In genomic region chr13:78826936-78827335, GRCh38 we compare ENCODE assay signal across 22 cellular contexts.
"Had no signal": no experiment of that assay in that cellular context is flagged by ENCODE, and none has a peak within 500 bp of the region (broad histone marks: within the 10 kb centered on the region; RNA-seq: fewer than 3 reads in every experiment).

No MANE protein-coding gene starts in this region.

- H3K4me3 ChIP-seq: colonic mucosa had no signal

- H3K4me1 ChIP-seq: colonic mucosa had no signal

- H3K9me3 ChIP-seq: colonic mucosa had no signal

- H3K27ac ChIP-seq: brain microvascular endothelial cell, colonic mucosa, VCaP had no signal

- H3K36me3 ChIP-seq: brain microvascular endothelial cell, colonic mucosa had no signal

- DNase-seq: activated CD4-positive, alpha-beta memory T cell treated with anti-CD3 and anti-CD28 coated beads, Interleukin-2, amount 10 ng/mL, durations not matched to agents 7 days and 5 days; activated CD4-positive, alpha-beta T cell treated with anti-CD3 and anti-CD28 coated beads for 1 hour; activated CD4-positive, alpha-beta T cell treated with anti-CD3 and anti-CD28 coated beads for 4 hours; activated CD4-positive, alpha-beta T cell treated with anti-CD3 and anti-CD28 coated beads, Interleukin-2, amount 10 ng/mL, durations not matched to agents 7 days and 5 days; activated CD4-positive, alpha-beta T cell treated with anti-CD3 and anti-CD28 coated beads, Interleukin-2, amount 50 U/mL, for 4 hours; activated CD8-positive, alpha-beta memory T cell treated with anti-CD3 and anti-CD28 coated beads, Interleukin-2, amount 50 U/mL, for 48 hours; activated gamma-delta T cell treated with Interleukin-2 at 50 U/mL for 16 hours; activated naive CD4-positive, alpha-beta T cell treated with anti-CD3 and anti-CD28 coated beads, Interleukin-2, amount 50 U/mL, for 16 hours; activated naive CD4-positive, alpha-beta T cell treated with Interleukin-2 at 50 U/mL for 16 hours; activated T-cell treated with anti-CD3 and anti-CD28 coated beads for 4 hours; activated T-cell treated with anti-CD3 and anti-CD28 coated beads, Interleukin-2, amount 50 U/mL, for 24 hours; activated T-cell treated with anti-CD3 and anti-CD28 coated beads, Interleukin-2, amount 50 U/mL, for 72 hours; amniotic stem cell; anterior cingulate cortex; brain microvascular endothelial cell; colonic mucosa; effector memory CD4-positive, alpha-beta T cell; foreskin fibroblast; T-helper 1 cell; T-helper 17 cell; T1000 had no signal

- H3K27me3 ChIP-seq: brain microvascular endothelial cell, colonic mucosa had no signal
